ENCODE assay signal across 29 cellular contexts in genomic region chr2:149828506-149829210, GRCh38.
"Had no signal": no experiment of that assay in that cellular context is flagged by ENCODE, and none has a peak within 500 bp of the region (broad histone marks: within the 10 kb centered on the region; RNA-seq: fewer than 3 reads in every experiment).

No MANE protein-coding gene starts in this region.

- H3K9me3 ChIP-seq: adrenal gland, ascending aorta, ovary, right lobe of liver, uterus had no signal

- H3K4me3 Mint-ChIP-seq: activated naive CD4-positive, alpha-beta T cell treated with anti-CD3 and anti-CD28 coated beads for 36 hours; activated naive CD8-positive, alpha-beta T cell treated with anti-CD3 and anti-CD28 coated beads for 36 hours; brain; effector memory CD8-positive, alpha-beta T cell; naive B cell; nephron progenitor cell; stimulated activated effector memory CD8-positive, alpha-beta T cell treated with anti-CD3 and anti-CD28 coated beads, Interleukin-12 subunit alpha, Interleukin-12 subunit beta, amount 100 ng/mL, for 72 hours; stimulated activated naive CD8-positive, alpha-beta T cell treated with anti-CD3 and anti-CD28 coated beads, Interleukin-15, amount 100 ng/mL, for 72 hours; type B pancreatic cell had no signal

- DNase-seq: activated CD4-positive, alpha-beta T cell treated with anti-CD3 and anti-CD28 coated beads for 4 hours; activated CD4-positive, alpha-beta T cell treated with anti-CD3 and anti-CD28 coated beads, Interleukin-2, amount 50 U/mL, for 4 hours; activated CD8-positive, alpha-beta memory T cell treated with anti-CD3 and anti-CD28 coated beads for 24 hours; activated effector memory CD4-positive, alpha-beta T cell treated with anti-CD3 and anti-CD28 coated beads, Interleukin-2, amount 50 U/mL, for 16 hours; activated naive CD4-positive, alpha-beta T cell treated with anti-CD3 and anti-CD28 coated beads for 36 hours; activated naive CD8-positive, alpha-beta T cell treated with anti-CD3 and anti-CD28 coated beads for 36 hours; adrenal gland; effector memory CD8-positive, alpha-beta T cell; erythroblast; left cardiac atrium; left ventricle myocardium superior; naive B cell; nephron progenitor cell; ovary; right lobe of liver; small intestine; stimulated activated CD4-positive, alpha-beta T cell treated with anti-CD3 and anti-CD28 coated beads, Interleukin-4, amount 100 ng/mL, for 24 hours; stimulated activated naive CD8-positive, alpha-beta T cell treated with anti-CD3 and anti-CD28 coated beads, Interleukin-15, amount 100 ng/mL, for 72 hours; T-helper 9 cell; uterus had no signal

- H3K36me3 ChIP-seq: adrenal gland, ascending aorta, gastroesophageal sphincter, ovary, right lobe of liver, uterus had no signal

- H2AFZ ChIP-seq: hepatocyte had no signal

- H3K27ac Mint-ChIP-seq: activated naive CD4-positive, alpha-beta T cell treated with anti-CD3 and anti-CD28 coated beads for 36 hours; activated naive CD8-positive, alpha-beta T cell treated with anti-CD3 and anti-CD28 coated beads for 36 hours; effector memory CD8-positive, alpha-beta T cell; nephron progenitor cell; progenitor cell of endocrine pancreas; stimulated activated effector memory CD8-positive, alpha-beta T cell treated with anti-CD3 and anti-CD28 coated beads, Interleukin-12 subunit alpha, Interleukin-12 subunit beta, amount 100 ng/mL, for 72 hours; stimulated activated naive CD8-positive, alpha-beta T cell treated with anti-CD3 and anti-CD28 coated beads, Interleukin-15, amount 100 ng/mL, for 72 hours; type B pancreatic cell had no signal

- H3K4me3 ChIP-seq: adrenal gland, ascending aorta, coronary artery, gastroesophageal sphincter, hepatocyte, ovary, right lobe of liver, uterus had no signal

- H3K27me3 Mint-ChIP-seq: activated naive CD8-positive, alpha-beta T cell treated with anti-CD3 and anti-CD28 coated beads for 36 hours; effector memory CD8-positive, alpha-beta T cell; naive B cell; progenitor cell of endocrine pancreas; stimulated activated naive CD8-positive, alpha-beta T cell treated with anti-CD3 and anti-CD28 coated beads, Interleukin-15, amount 100 ng/mL, for 72 hours; type B pancreatic cell had no signal

- H3K4me2 ChIP-seq: hepatocyte had no signal

- ATAC-seq: effector memory CD8-positive, alpha-beta T cell; gastroesophageal sphincter; left cardiac atrium; left ventricle myocardium superior; stimulated activated naive CD8-positive, alpha-beta T cell treated with anti-CD3 and anti-CD28 coated beads, Interleukin-15, amount 100 ng/mL, for 72 hours had no signal

- H3K27ac ChIP-seq: adrenal gland, ascending aorta, coronary artery, gastroesophageal sphincter, hepatocyte, ovary, right lobe of liver, uterus, VCaP had no signal

- H3K4me1 ChIP-seq: adrenal gland, ascending aorta, gastroesophageal sphincter, right lobe of liver, uterus had no signal

- H3K36me3 Mint-ChIP-seq: activated naive CD8-positive, alpha-beta T cell treated with anti-CD3 and anti-CD28 coated beads for 36 hours; naive B cell; stimulated activated effector memory CD8-positive, alpha-beta T cell treated with anti-CD3 and anti-CD28 coated beads, Interleukin-12 subunit alpha, Interleukin-12 subunit beta, amount 100 ng/mL, for 72 hours; type B pancreatic cell had no signal

- H3K79me2 ChIP-seq: hepatocyte had no signal

- H3K27me3 ChIP-seq: adrenal gland, ascending aorta, gastroesophageal sphincter, hepatocyte, ovary, right lobe of liver, uterus had no signal

- H3K4me1 Mint-ChIP-seq: activated naive CD8-positive, alpha-beta T cell treated with anti-CD3 and anti-CD28 coated beads for 36 hours; naive B cell; stimulated activated effector memory CD8-positive, alpha-beta T cell treated with anti-CD3 and anti-CD28 coated beads, Interleukin-12 subunit alpha, Interleukin-12 subunit beta, amount 100 ng/mL, for 72 hours; stimulated activated naive CD8-positive, alpha-beta T cell treated with anti-CD3 and anti-CD28 coated beads, Interleukin-15, amount 100 ng/mL, for 72 hours had no signal

- H3K9me3 Mint-ChIP-seq: activated naive CD4-positive, alpha-beta T cell treated with anti-CD3 and anti-CD28 coated beads for 36 hours had no signal
